In genomic region chr20:2468581-2469407, GRCh38 we compare ENCODE assay signal across 8 cellular contexts. TPM values are rescaled to one million over a fixed set of nuclear protein-coding genes. Genes with fewer than 3 reads are reported as not detected.
DNase-seq lines count a peak whose midpoint lies in the region; ATAC-seq, FAIRE-seq and TF ChIP-seq lines count a peak whose summit lies in the region.

No MANE protein-coding gene starts in this region.

- no peak overlapping the region for H4K8ac ChIP-seq in mesenchymal stem cell (ENCODE audit: low read length)

- no peak for TF ChIP-seq POLR2A in K562 (conservative IDR thresholded peaks at IDR 0.05)

- H3K4ac ChIP-seq in mesenchymal stem cell (ENCODE audit: low read depth in 1 of 2, low read length in 2 of 2): no peak overlapping the region

- TF ChIP-seq RAD21 in K562 (CRISPR knock-in tag; conservative IDR thresholded peaks at IDR 0.05 in 1 of 2, IDR thresholded peaks at IDR 0.05 in 1 of 2): no peak

- H3K9ac ChIP-seq in HUES6 (ENCODE audit: low read length) (peak overlapping the region; percentile 98), K562 (ENCODE audit: insufficient read depth in 1 of 2, low read depth in 2 of 2, low read length in 2 of 2) (peak overlapping the region; percentile 82 to 100; a peak in 3 of 4 replicates), mesenchymal stem cell (ENCODE audit: low read length) (peak overlapping the region; percentile 99)

- BruUV-seq in K562 (replicated peaks; lab: Mats Ljungman, UMichigan): no TSS peak

- peak overlapping the region; percentile 97 for H3K4me2 ChIP-seq in K562 (ENCODE audit: insufficient read depth, low read length)
- H3K4me2 ChIP-seq in mesenchymal stem cell (ENCODE audit: low read length, poor library complexity, severe bottlenecking): peak overlapping the region; percentile 49

- H4K20me1 ChIP-seq in K562 (replicated peaks; ENCODE audit: control insufficient read depth, insufficient read depth, low read length): peaks cover 35% of the 10 kb centered on the region

- no peak overlapping the region for H2BK120ac ChIP-seq in mesenchymal stem cell (ENCODE audit: low read depth, low read length)

- in situ Hi-C loops in K562 (cut with MboI): loop anchor here (10.0 kb wide), 1 partner anchor 176 kb away; no protein-coding TSS in a partner anchor

- H3K27ac ChIP-seq in HUES6 (ENCODE audit: low read depth, low read length): no peak overlapping the region
- 0 out of 3 replicates have a peak overlapping the region, but pooled peaks have one; percentile 6 for H3K27ac ChIP-seq in K562 (ENCODE audit: extremely low read depth, low read depth, low read length)
- no peak overlapping the region for H3K27ac ChIP-seq in mesenchymal stem cell (ENCODE audit: low read length, poor library complexity, severe bottlenecking)

- peaks cover 55% of the 10 kb centered on the region for H3K36me3 ChIP-seq in HUES6 (ENCODE audit: control insufficient read depth, insufficient read depth, low read length)
- peaks cover 60% of the 10 kb centered on the region for H3K36me3 ChIP-seq in K562 (ENCODE audit: control insufficient read depth, insufficient read depth, low read length)
- peaks cover 14 to 47% of the 10 kb centered on the region in 2 experiments for H3K36me3 ChIP-seq in mesenchymal stem cell (ENCODE audit: control insufficient read depth in 1 of 2, insufficient read depth in 2 of 2, low read depth in 1 of 2, low read length in 2 of 2)

- peak; percentile 31 for DNase-seq in AG10803 (ENCODE audit: low read depth)
- DNase-seq in K562 (ENCODE audit: extremely low read depth in 1 of 4, low spot score in 3 of 4): no peak
- DNase-seq in mesenchymal stem cell: peak; percentile 39
- no peak for DNase-seq in OCI-M1 (lab: John Stamatoyannopoulos, UW)

- peak overlapping the region; percentile 94 for H3K4me3 ChIP-seq in AG10803 (ENCODE audit: low read length)
- peak overlapping the region; percentile 83 for H3K4me3 ChIP-seq in HUES6 (ENCODE audit: low read depth, low read length)
- peak overlapping the region; percentile 98 for H3K4me3 ChIP-seq in K562
- peak overlapping the region in 1 of 2 experiments; percentile 93 for H3K4me3 ChIP-seq in mesenchymal stem cell (ENCODE audit: insufficient read depth in 1 of 2, low read depth in 1 of 2, low read length in 2 of 2)

- 30% methylated on average over 11 of the region's 11 CpGs for WGBS in K562 (ENCODE audit: insufficient coverage, low coverage, missing lambda C conversion rate)
- WGBS in mesenchymal stem cell: 91% methylated on average over 10 of the region's 11 CpGs

- H3K14ac ChIP-seq in mesenchymal stem cell (ENCODE audit: low read length in 2 of 2): no peak overlapping the region

- H2BK15ac ChIP-seq in mesenchymal stem cell (ENCODE audit: low read depth, poor library complexity, severe bottlenecking): no peak overlapping the region

- H3K23ac ChIP-seq in mesenchymal stem cell (ENCODE audit: low read length in 2 of 2): peak overlapping the region in 1 of 2 experiments; percentile 86

- no peak overlapping the region for H2BK5ac ChIP-seq in mesenchymal stem cell (ENCODE audit: low read depth, low read length, poor library complexity, severe bottlenecking)

- TF ChIP-seq CTCF in AG10803 (conservative IDR thresholded peaks at IDR 0.05; ENCODE audit: low read length) (no peak), K562 (IDR thresholded peaks at IDR 0.05 in 2 of 3, conservative IDR thresholded peaks at IDR 0.05 in 1 of 3; ENCODE audit: insufficient read depth in 2 of 3, low read depth in 1 of 3, low read length in 3 of 3) (no peak)

- no peak overlapping the region for H3K18ac ChIP-seq in mesenchymal stem cell (ENCODE audit: low read depth in 1 of 2, low read length in 2 of 2)

- H4K91ac ChIP-seq in mesenchymal stem cell (ENCODE audit: low read length): no peak overlapping the region

- TF ChIP-seq EP300 in K562 (IDR thresholded peaks at IDR 0.05; ENCODE audit: low read length): no peak

- no peak overlapping the region for H2AFZ ChIP-seq in K562 (ENCODE audit: low read depth, low read length)
- H2AFZ ChIP-seq in mesenchymal stem cell (ENCODE audit: low read depth, low read length): no peak overlapping the region

- H3K9me3 ChIP-seq in HUES6 (ENCODE audit: control insufficient read depth, insufficient read depth, low read depth, low read length) (no peaks in the 10 kb centered on the region), K562 (replicated peaks; ENCODE audit: control insufficient read depth, insufficient read depth, low read depth, low read length) (no peaks in the 10 kb centered on the region), mesenchymal stem cell (ENCODE audit: control insufficient read depth, low read length) (no peaks in the 10 kb centered on the region)

- peaks cover 6% of the 10 kb centered on the region for H3K9me1 ChIP-seq in K562 (ENCODE audit: control insufficient read depth, insufficient read depth, low read length)

- H3K4me1 ChIP-seq in HUES6 (ENCODE audit: control insufficient read depth, insufficient read depth, low read length) (peaks cover 5% of the 10 kb centered on the region; the same call in 1 of the 2 replicates), K562 (replicated peaks in 1 of 2; ENCODE audit: control insufficient read depth in 2 of 2, insufficient read depth in 2 of 2, low read length in 2 of 2) (peaks cover 6 to 7% of the 10 kb centered on the region in 2 experiments; a peak in 4 of 5 replicates), mesenchymal stem cell (ENCODE audit: control insufficient read depth, insufficient read depth, low read depth, low read length) (peaks cover 6% of the 10 kb centered on the region)

- peaks cover 52% of the 10 kb centered on the region for H3K79me2 ChIP-seq in K562 (ENCODE audit: control insufficient read depth, insufficient read depth, low read length)

- FAIRE-seq in K562 (lab: Jason Lieb, UNC): no peak

- POLR2A ChIA-PET in K562 (lab: Yijun Ruan, JAX): interaction anchor here (0.6 to 2.8 kb wide), 16 partner anchors 8 to 312 kb away, joined by 3 to 23 read pairs (median 4); partner anchors contain the start of gene NOP56

- H3K79me1 ChIP-seq in mesenchymal stem cell (replicated peaks; ENCODE audit: low read length, poor library complexity, severe bottlenecking): peaks cover 7% of the 10 kb centered on the region

- H2BK12ac ChIP-seq in mesenchymal stem cell (ENCODE audit: low read length in 2 of 2): no peak overlapping the region

- CTCF ChIA-PET in K562 (lab: Yijun Ruan, JAX; ENCODE audit: low intra/inter-chr PET ratio): no interaction called here

- H2AK5ac ChIP-seq in mesenchymal stem cell (ENCODE audit: low read length, severe bottlenecking): no peak overlapping the region

- intact Hi-C loops in K562 (cut with micrococcal nuclease): loop anchor here (5.0 kb wide), 1 partner anchor 184 kb away; the partner anchor contains the start of gene NOP56

- H3K27me3 ChIP-seq in HUES6 (ENCODE audit: control insufficient read depth, insufficient read depth, low read length): no peaks in the 10 kb centered on the region
- no peaks in the 10 kb centered on the region for H3K27me3 ChIP-seq in K562 (ENCODE audit: control insufficient read depth in 2 of 2, insufficient read depth in 2 of 2, low read length in 2 of 2)
- no peaks in the 10 kb centered on the region for H3K27me3 ChIP-seq in mesenchymal stem cell (ENCODE audit: control insufficient read depth in 1 of 2, insufficient read depth in 1 of 2, low read length in 2 of 2)

- ATAC-seq in K562 (no peak), HG03280 (IDR thresholded peaks at IDR 0.05; ENCODE audit: unreplicated experiment) (no peak), HG03521 (IDR thresholded peaks at IDR 0.05; ENCODE audit: unreplicated experiment) (no peak)
- no peak for ATAC-seq in activated CD4-positive, CD25-positive, alpha-beta regulatory T cell treated with anti-CD3 and anti-CD28 coated beads, Interleukin-2, amount 50 U/mL, for 24 hours

TF ChIP-seq in K562, 482 proteins besides CTCF, POLR2A, EP300 and RAD21 (continues in another document):
- no peak for TF ChIP-seq BRD4 (IDR thresholded peaks at IDR 0.05)

RNA-seq across cellular contexts. Expression of gene SNRPB, which starts 1.8 kb away (rescaled TPM):
- 13.8 and 26.0 TPM in 2 replicates for total RNA-seq in K562 (2011; cell fraction: chromatin; rRNA removed; ENCODE audit: low replicate concordance)
- 47.4 TPM in 2 replicates for total RNA-seq in K562 (2011; cell fraction: nucleolus; rRNA removed)
- total RNA-seq in K562 (2011; cell fraction: nucleoplasm; rRNA removed): 29.4 and 35.5 TPM in 2 replicates
- total RNA-seq in K562 (2014; rRNA removed) (491 and 504 TPM in 2 replicates), K562 (2014; rRNA removed; fragmentation: Illumina TruSeq; extraction: Trizol) (181 and 186 TPM in 2 replicates), K562 (2015; rRNA removed; fragmentation: Illumina TruSeq; extraction: Trizol) (277 and 293 TPM in 2 replicates), K562 (2021) (428 and 431 TPM in 2 replicates)
- polyA plus RNA-seq in K562 (2011; rRNA removed) (266 and 369 TPM in 2 replicates), K562 (2014; fragmentation: Illumina TruSeq; extraction: Trizol) (186 and 337 TPM in 2 replicates), K562 (2014; fragmentation: Nextera tagmentation; extraction: Ambion mirVana) (10 to 100 TPM; 13.1 to 65.7 TPM), K562 (2014; rRNA removed) (488 and 615 TPM in 2 replicates)
- polyA plus RNA-seq in K562 (2011; cell fraction: cytosol; rRNA removed): 371 and 530 TPM in 2 replicates
- 158 and 219 TPM in 2 replicates for polyA plus RNA-seq in K562 (2011; cell fraction: nucleus; rRNA removed)
- 207 and 262 TPM in 2 replicates for polyA plus RNA-seq in K562 (2012)
- 96.2 and 112 TPM in 2 replicates for polyA minus RNA-seq in K562 (2011; rRNA and poly(A)+ RNA removed)
- 87.8 and 116 TPM in 2 replicates for polyA minus RNA-seq in K562 (2011; cell fraction: cytosol; rRNA and poly(A)+ RNA removed)
- 22.9 and 56.0 TPM in 2 replicates for polyA minus RNA-seq in K562 (2011; cell fraction: nucleus; rRNA and poly(A)+ RNA removed)
- 157 TPM for polyA plus RNA-seq in mesenchymal stem cell (2013, experiment 1 of 2)
- 167 TPM for polyA plus RNA-seq in mesenchymal stem cell (2013, experiment 2 of 2)

RNA-seq across cellular contexts. Expression of gene ZNF343, which starts 39.9 kb away (rescaled TPM):
- total RNA-seq in K562 (2011; cell fraction: chromatin; rRNA removed; ENCODE audit: low replicate concordance): 12.5 and 18.7 TPM in 2 replicates
- total RNA-seq in K562 (2011; cell fraction: nucleolus; rRNA removed): 6.0 and 10.8 TPM in 2 replicates
- total RNA-seq in K562 (2011; cell fraction: nucleoplasm; rRNA removed): 11.1 and 11.7 TPM in 2 replicates
- 5.4 and 6.7 TPM in 2 replicates for total RNA-seq in K562 (2014; rRNA removed)
- 8.8 and 9.8 TPM in 2 replicates for total RNA-seq in K562 (2014; rRNA removed; fragmentation: Illumina TruSeq; extraction: Trizol)
- total RNA-seq in K562 (2015; rRNA removed; fragmentation: Illumina TruSeq; extraction: Trizol): 8.7 and 9.3 TPM in 2 replicates
- total RNA-seq in K562 (2021): 6.1 and 6.3 TPM in 2 replicates
- polyA plus RNA-seq in K562 (2011; rRNA removed): 8.0 and 12.0 TPM in 2 replicates
- 3.7 and 8.3 TPM in 2 replicates for polyA plus RNA-seq in K562 (2011; cell fraction: cytosol; rRNA removed)
- 12.3 and 19.1 TPM in 2 replicates for polyA plus RNA-seq in K562 (2011; cell fraction: nucleus; rRNA removed)
- 3.2 and 5.5 TPM in 2 replicates for polyA plus RNA-seq in K562 (2012)
- polyA plus RNA-seq in K562 (2014; fragmentation: Illumina TruSeq; extraction: Trizol): 7.8 and 8.2 TPM in 2 replicates
- 1 to 10 TPM; 1.4 to 4.0 TPM for polyA plus RNA-seq in K562 (2014; fragmentation: Nextera tagmentation; extraction: Ambion mirVana)
- polyA plus RNA-seq in K562 (2014; rRNA removed): 4.7 and 6.4 TPM in 2 replicates
- polyA minus RNA-seq in K562 (2011; rRNA and poly(A)+ RNA removed): 14.2 and 24.0 TPM in 2 replicates
- 3.1 and 5.5 TPM in 2 replicates for polyA minus RNA-seq in K562 (2011; cell fraction: cytosol; rRNA and poly(A)+ RNA removed)
- 5.9 and 15.3 TPM in 2 replicates for polyA minus RNA-seq in K562 (2011; cell fraction: nucleus; rRNA and poly(A)+ RNA removed)
- 7.4 TPM for polyA plus RNA-seq in mesenchymal stem cell (2013, experiment 1 of 2)
- polyA plus RNA-seq in mesenchymal stem cell (2013, experiment 2 of 2): 6.6 TPM

Comparison
In these comparisons a context has a peak if more than half of its experiments do, and no peak if none do; other contexts are left out.
1. DNase-seq: peak in AG10803 (single experiment) and mesenchymal stem cell (single experiment); none in K562 (0 of 4) and OCI-M1 (single experiment).
2. Peak in every context shown above with its lines, with median percentiles within 50 percentile points of each other: H3K9ac ChIP-seq.